ENCODE assay signal across 14 cellular contexts in the genomic region with DNA sequence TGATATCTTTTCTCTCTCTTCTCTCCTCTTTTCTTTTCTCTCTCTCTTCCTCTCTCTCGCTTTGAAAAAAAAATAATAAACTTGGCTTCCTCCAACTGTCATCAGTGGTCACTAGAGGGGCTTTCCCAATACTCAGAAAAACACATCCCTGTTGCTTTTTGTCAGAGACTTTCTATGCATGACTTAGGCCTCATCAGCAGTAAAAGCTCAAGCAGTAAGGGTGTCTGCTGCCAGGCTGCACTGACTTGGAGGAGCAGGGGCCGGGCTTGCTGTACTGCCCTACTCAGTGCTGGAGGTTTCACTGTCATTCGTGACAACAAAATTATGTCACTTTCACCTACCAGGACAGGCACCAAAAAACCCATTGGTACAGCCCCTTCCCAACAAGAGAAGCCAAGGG.
DNase-seq lines count a peak whose midpoint lies in the region; ATAC-seq and TF ChIP-seq lines count a peak whose summit lies in the region.
"Had no signal": no experiment of that assay in that cellular context is flagged by ENCODE, and none has a peak within 500 bp of the region (broad histone marks: within the 10 kb centered on the region; RNA-seq: fewer than 3 reads in every experiment).

No MANE protein-coding gene starts in this region.

- H3K27me3 ChIP-seq in upper lobe of left lung: no peaks in the 10 kb centered on the region
- H3K27me3 ChIP-seq: transverse colon had no signal

- no peaks in the 10 kb centered on the region for H3K9me3 ChIP-seq in upper lobe of left lung
- H3K9me3 ChIP-seq: transverse colon had no signal

- no peaks in the 10 kb centered on the region for H3K36me3 ChIP-seq in upper lobe of left lung
- H3K36me3 ChIP-seq: transverse colon had no signal

- no peak overlapping the region for H3K27ac ChIP-seq in upper lobe of left lung
- H3K27ac ChIP-seq: transverse colon had no signal

- DNase-seq in GM10266 (ENCODE audit: extremely low spot score): peak; percentile 8
- DNase-seq in upper lobe of left lung: no peak
- DNase-seq in SIG-M5 treated with dmso at 0.1 percent for 504 hours (lab: John Stamatoyannopoulos, UW; ENCODE audit: unreplicated experiment): no peak
- DNase-seq in glutamatergic neuron: no peak
- DNase-seq in effector CD4-positive, alpha-beta T cell: no peak
- DNase-seq: activated CD4-positive, alpha-beta T cell treated with anti-CD3 and anti-CD28 coated beads, Interleukin-2, amount 10 ng/mL, durations not matched to agents 7 days and 5 days; activated naive CD4-positive, alpha-beta T cell treated with anti-CD3 and anti-CD28 coated beads, Interleukin-2, amount 50 U/mL, for 16 hours; immature natural killer cell; NCI-H1105; SIG-M5; transverse colon had no signal

- peaks cover 3% of the 10 kb centered on the region for H3K27me3 Mint-ChIP-seq in glutamatergic neuron (ENCODE audit: unreplicated experiment)
- H3K27me3 Mint-ChIP-seq: activated CD4-positive, alpha-beta T cell treated with anti-CD3 and anti-CD28 coated beads, Interleukin-2, amount 10 ng/mL, durations not matched to agents 7 days and 5 days had no signal

- no peak for TF ChIP-seq POLR2A in upper lobe of left lung (IDR thresholded peaks at IDR 0.05)

- TF ChIP-seq EP300 in upper lobe of left lung (IDR thresholded peaks at IDR 0.05): no peak

- peaks cover 19% of the 10 kb centered on the region for H3K4me1 Mint-ChIP-seq in glutamatergic neuron (ENCODE audit: low read depth, unreplicated experiment)
- H3K4me1 Mint-ChIP-seq: activated CD4-positive, alpha-beta T cell treated with anti-CD3 and anti-CD28 coated beads, Interleukin-2, amount 10 ng/mL, durations not matched to agents 7 days and 5 days; immature natural killer cell had no signal

- H3K4me1 ChIP-seq in upper lobe of left lung: no peaks in the 10 kb centered on the region

- H3K4me3 Mint-ChIP-seq in glutamatergic neuron (ENCODE audit: unreplicated experiment): no peak overlapping the region
- H3K4me3 Mint-ChIP-seq: activated CD4-positive, alpha-beta T cell treated with anti-CD3 and anti-CD28 coated beads, Interleukin-2, amount 10 ng/mL, durations not matched to agents 7 days and 5 days; immature natural killer cell had no signal

- ATAC-seq in GM19043 (IDR thresholded peaks at IDR 0.05; ENCODE audit: low read depth, unreplicated experiment) (peak; percentile 81), HG02678 (IDR thresholded peaks at IDR 0.05; ENCODE audit: unreplicated experiment) (peak; percentile 90), HG03558 (IDR thresholded peaks at IDR 0.05; ENCODE audit: extremely low read depth, unreplicated experiment) (peak; percentile 68), upper lobe of left lung (ENCODE audit: low FRiP score in 2 of 2) (no peak)

- TF ChIP-seq CTCF in GM10266 (IDR thresholded peaks at IDR 0.05; ENCODE audit: control insufficient read depth, insufficient read depth, low read depth, missing control alignments): no peak
- TF ChIP-seq CTCF in upper lobe of left lung (IDR thresholded peaks at IDR 0.05): no peak
- no peak for TF ChIP-seq CTCF in glutamatergic neuron (IDR thresholded peaks at IDR 0.05; ENCODE audit: partially characterized antibody, unreplicated experiment)

- no peak overlapping the region for H3K27ac Mint-ChIP-seq in glutamatergic neuron (ENCODE audit: unreplicated experiment)
- H3K27ac Mint-ChIP-seq: activated CD4-positive, alpha-beta T cell treated with anti-CD3 and anti-CD28 coated beads, Interleukin-2, amount 10 ng/mL, durations not matched to agents 7 days and 5 days; immature natural killer cell had no signal

- no peak overlapping the region for H3K4me3 ChIP-seq in upper lobe of left lung
- H3K4me3 ChIP-seq: transverse colon had no signal

- no peaks in the 10 kb centered on the region for H3K36me3 Mint-ChIP-seq in glutamatergic neuron (ENCODE audit: unreplicated experiment)
- H3K36me3 Mint-ChIP-seq: immature natural killer cell had no signal

- H3K9me3 Mint-ChIP-seq in glutamatergic neuron (ENCODE audit: unreplicated experiment): peaks cover 4% of the 10 kb centered on the region
- H3K9me3 Mint-ChIP-seq: activated CD4-positive, alpha-beta T cell treated with anti-CD3 and anti-CD28 coated beads, Interleukin-2, amount 10 ng/mL, durations not matched to agents 7 days and 5 days; immature natural killer cell had no signal

- WGBS in upper lobe of left lung, 2 donors: 60 to 64% methylated on average over 3 of the region's 3 CpGs

Comparison
In these comparisons a context has a peak if more than half of its experiments do, and no peak if none do; other contexts are left out.
1. ATAC-seq: peak in GM19043 (single experiment), HG02678 (single experiment) and HG03558 (single experiment); none in upper lobe of left lung (0 of 2).